In genomic region chr5:181237758-181238385, GRCh38 we compare ENCODE assay signal across 19 cellular contexts. TPM values are rescaled to one million over a fixed set of nuclear protein-coding genes. Genes with fewer than 3 reads are reported as not detected.
DNase-seq lines count a peak whose midpoint lies in the region; ATAC-seq lines count a peak whose summit lies in the region.
"Had no signal": no experiment of that assay in that cellular context is flagged by ENCODE, and none has a peak within 500 bp of the region (broad histone marks: within the 10 kb centered on the region; RNA-seq: fewer than 3 reads in every experiment).

No MANE protein-coding gene starts in this region.

- no peak overlapping the region for H2BK120ac ChIP-seq in mesenchymal stem cell (ENCODE audit: low read depth, low read length)

- no peak overlapping the region for H4K91ac ChIP-seq in mesenchymal stem cell (ENCODE audit: low read length)

- no peak overlapping the region for H3K18ac ChIP-seq in mesenchymal stem cell (ENCODE audit: low read depth in 1 of 2, low read length in 2 of 2)

- peaks cover 19 to 52% (median 33%) of the 10 kb centered on the region in 4 donors for H3K4me1 Mint-ChIP-seq in CD4-positive, alpha-beta memory T cell
- peaks cover 34% of the 10 kb centered on the region for H3K4me1 Mint-ChIP-seq in activated T-helper 1 cell treated with anti-CD3 and anti-CD28 coated beads, Interleukin-12 subunit alpha, Interleukin-12 subunit beta, Interleukin-2, Interleukin-4 antibody, amounts not matched to agents 30 ng/mL and 10 ng/mL and 1 ng/mL, durations not matched to agents 14 hours and 24 hours and 36 hours (ENCODE audit: low read depth)

- no peak overlapping the region for H4K8ac ChIP-seq in mesenchymal stem cell (ENCODE audit: low read length)

- in situ Hi-C loops in GM23248 (cut with MboI) = no loop called here

- H3K4me1 ChIP-seq in CD4-positive, alpha-beta memory T cell (ENCODE audit: insufficient read depth, low read length) = peaks cover 23% of the 10 kb centered on the region
- peaks cover 18% of the 10 kb centered on the region for H3K4me1 ChIP-seq in GM23248 (ENCODE audit: insufficient read depth)
- peaks cover 18% of the 10 kb centered on the region for H3K4me1 ChIP-seq in mesenchymal stem cell (ENCODE audit: control insufficient read depth, insufficient read depth, low read depth, low read length)

- no peaks in the 10 kb centered on the region for H3K9me3 Mint-ChIP-seq in CD4-positive, alpha-beta memory T cell
- no peaks in the 10 kb centered on the region for H3K9me3 Mint-ChIP-seq in activated T-helper 1 cell treated with anti-CD3 and anti-CD28 coated beads, Interleukin-12 subunit alpha, Interleukin-12 subunit beta, Interleukin-2, Interleukin-4 antibody, amounts not matched to agents 30 ng/mL and 10 ng/mL and 1 ng/mL, durations not matched to agents 14 hours and 24 hours and 36 hours

- no peaks in the 10 kb centered on the region for H3K79me1 ChIP-seq in mesenchymal stem cell (replicated peaks; ENCODE audit: low read length, poor library complexity, severe bottlenecking)

- H3K27me3 Mint-ChIP-seq in CD4-positive, alpha-beta memory T cell = no peaks in the 10 kb centered on the region
- no peaks in the 10 kb centered on the region for H3K27me3 Mint-ChIP-seq in activated T-helper 1 cell treated with anti-CD3 and anti-CD28 coated beads, Interleukin-12 subunit alpha, Interleukin-12 subunit beta, Interleukin-2, Interleukin-4 antibody, amounts not matched to agents 30 ng/mL and 10 ng/mL and 1 ng/mL, durations not matched to agents 14 hours and 24 hours and 36 hours (ENCODE audit: insufficient read depth)

- no peak overlapping the region for H3K4ac ChIP-seq in mesenchymal stem cell (ENCODE audit: low read depth in 1 of 2, low read length in 2 of 2)

- ATAC-seq in HG02623 (IDR thresholded peaks at IDR 0.05; ENCODE audit: unreplicated experiment) = no peak
- no peak for ATAC-seq in HG02973 (IDR thresholded peaks at IDR 0.05; ENCODE audit: unreplicated experiment)
- ATAC-seq: left lung had no signal

- H3K79me2 ChIP-seq in GM23248 (ENCODE audit: insufficient read depth) = peaks cover 63% of the 10 kb centered on the region

- H3K9me3 ChIP-seq in CD4-positive, alpha-beta memory T cell (ENCODE audit: control insufficient read depth in 1 of 2, low read length in 2 of 2) = no peaks in the 10 kb centered on the region
- no peaks in the 10 kb centered on the region for H3K9me3 ChIP-seq in GM23248 (ENCODE audit: low read depth)
- H3K9me3 ChIP-seq in mesenchymal stem cell (ENCODE audit: control insufficient read depth, low read length) = no peaks in the 10 kb centered on the region
- H3K9me3 ChIP-seq: left lung, sigmoid colon, vagina had no signal

- H2AK5ac ChIP-seq in mesenchymal stem cell (ENCODE audit: low read length, severe bottlenecking) = no peak overlapping the region

- no peaks in the 10 kb centered on the region for H3K27me3 ChIP-seq in CD4-positive, alpha-beta memory T cell (ENCODE audit: insufficient read depth, low read length)
- H3K27me3 ChIP-seq in GM23248 (replicated peaks; ENCODE audit: insufficient read depth) (no peaks in the 10 kb centered on the region), mesenchymal stem cell (ENCODE audit: control insufficient read depth in 1 of 2, insufficient read depth in 1 of 2, low read length in 2 of 2) (no peaks in the 10 kb centered on the region)
- H3K27me3 ChIP-seq: dorsolateral prefrontal cortex, left lung, sigmoid colon, vagina had no signal

- no peak overlapping the region for H3K4me2 ChIP-seq in GM23248 (ENCODE audit: unreplicated experiment)
- H3K4me2 ChIP-seq in mesenchymal stem cell (ENCODE audit: low read length, poor library complexity, severe bottlenecking) = no peak overlapping the region
- H3K4me2 ChIP-seq: KMS-11 had no signal

- H2AFZ ChIP-seq in GM23248 = no peak overlapping the region
- H2AFZ ChIP-seq in mesenchymal stem cell (ENCODE audit: low read depth, low read length) = no peak overlapping the region

- intact Hi-C loops in CD4-positive, alpha-beta memory T cell (cut with micrococcal nuclease) = no loop called here
- intact Hi-C loops in activated T-helper 1 cell treated with anti-CD3 and anti-CD28 coated beads, Interleukin-12 subunit alpha, Interleukin-12 subunit beta, Interleukin-2, Interleukin-4 antibody, amounts not matched to agents 30 ng/mL and 10 ng/mL and 1 ng/mL, durations not matched to agents 14 hours and 24 hours and 36 hours (cut with micrococcal nuclease) = no loop called here

- peaks cover 17% of the 10 kb centered on the region for H4K20me1 ChIP-seq in GM23248 (ENCODE audit: insufficient read depth)

- H2BK15ac ChIP-seq in mesenchymal stem cell (ENCODE audit: low read depth, poor library complexity, severe bottlenecking) = no peak overlapping the region

- CTCF ChIA-PET in CD4-positive, alpha-beta memory T cell (lab: Charles Lee; ENCODE audit: partially characterized antibody) = no interaction called here

- peaks cover 72% of the 10 kb centered on the region for H3K36me3 ChIP-seq in CD4-positive, alpha-beta memory T cell (ENCODE audit: insufficient read depth, low read length)
- peaks cover 66% of the 10 kb centered on the region for H3K36me3 ChIP-seq in GM23248 (ENCODE audit: low read depth)
- peaks cover 88 to 96% of the 10 kb centered on the region in 2 experiments for H3K36me3 ChIP-seq in mesenchymal stem cell (ENCODE audit: control insufficient read depth in 1 of 2, insufficient read depth in 2 of 2, low read depth in 1 of 2, low read length in 2 of 2)

- peak overlapping the region; percentile 7 to 100 (median 74) for H3K27ac Mint-ChIP-seq in CD4-positive, alpha-beta memory T cell
- H3K27ac Mint-ChIP-seq in activated T-helper 1 cell treated with anti-CD3 and anti-CD28 coated beads, Interleukin-12 subunit alpha, Interleukin-12 subunit beta, Interleukin-2, Interleukin-4 antibody, amounts not matched to agents 30 ng/mL and 10 ng/mL and 1 ng/mL, durations not matched to agents 14 hours and 24 hours and 36 hours = peak overlapping the region; percentile 83

- no peak overlapping the region for H3K4me3 Mint-ChIP-seq in CD4-positive, alpha-beta memory T cell
- no peak overlapping the region for H3K4me3 Mint-ChIP-seq in activated T-helper 1 cell treated with anti-CD3 and anti-CD28 coated beads, Interleukin-12 subunit alpha, Interleukin-12 subunit beta, Interleukin-2, Interleukin-4 antibody, amounts not matched to agents 30 ng/mL and 10 ng/mL and 1 ng/mL, durations not matched to agents 14 hours and 24 hours and 36 hours

- H3K9me2 ChIP-seq in GM23248 (ENCODE audit: insufficient read depth) = no peaks in the 10 kb centered on the region

- H3K9ac ChIP-seq in GM23248 (peak overlapping the region; percentile 23; the same call in 1 of the 2 replicates), mesenchymal stem cell (ENCODE audit: low read length) (peak overlapping the region; percentile 53)
- H3K9ac ChIP-seq: KMS-11 had no signal

- WGBS in GM23248 (ENCODE audit: low coverage in 1 of 2, low lambda C conversion rate in 2 of 2, missing lambda C conversion rate in 2 of 2), 2 experiments = 93 to 95% methylated on average over 5 of the region's 5 CpGs
- WGBS in mesenchymal stem cell = 96% methylated on average over 5 of the region's 5 CpGs

- DNase-seq in CD4-positive, alpha-beta memory T cell = no peak
- DNase-seq in GM23248 (no peak), mesenchymal stem cell (no peak), NCI-H1417 (lab: John Stamatoyannopoulos, UW) (no peak), SIG-M5 treated with dmso at 0.1 percent for 504 hours (lab: John Stamatoyannopoulos, UW; ENCODE audit: unreplicated experiment) (no peak)
- no peak for DNase-seq in activated T-helper 1 cell treated with anti-CD3 and anti-CD28 coated beads, Interleukin-12 subunit alpha, Interleukin-12 subunit beta, Interleukin-2, Interleukin-4 antibody, amounts not matched to agents 30 ng/mL and 10 ng/mL and 1 ng/mL, durations not matched to agents 14 hours and 24 hours and 36 hours (ENCODE audit: low spot score)
- DNase-seq: C1 segment of cervical spinal cord; dorsolateral prefrontal cortex; EL; hypothalamus; left lung; NCI-H1694; sigmoid colon; stimulated activated CD4-positive, alpha-beta T cell treated with anti-CD3 and anti-CD28 coated beads, Interleukin-4, amount 100 ng/mL, for 1 hour; T1000 had no signal

- H3K4me3 ChIP-seq in CD4-positive, alpha-beta memory T cell (ENCODE audit: low read length in 2 of 2) = no peak overlapping the region
- H3K4me3 ChIP-seq in GM23248 = no peak overlapping the region
- no peak overlapping the region for H3K4me3 ChIP-seq in mesenchymal stem cell (ENCODE audit: insufficient read depth in 1 of 2, low read depth in 1 of 2, low read length in 2 of 2)
- H3K4me3 ChIP-seq: dorsolateral prefrontal cortex, left lung, sigmoid colon, vagina had no signal

- H3F3A ChIP-seq in GM23248 (ENCODE audit: insufficient read depth) = peaks cover 92% of the 10 kb centered on the region

- no peak overlapping the region for H3K14ac ChIP-seq in mesenchymal stem cell (ENCODE audit: low read length in 2 of 2)

- no peak overlapping the region for H3K23ac ChIP-seq in mesenchymal stem cell (ENCODE audit: low read length in 2 of 2)

- H2BK12ac ChIP-seq in mesenchymal stem cell (ENCODE audit: low read length in 2 of 2) = no peak overlapping the region

- H2BK5ac ChIP-seq in mesenchymal stem cell (ENCODE audit: low read depth, low read length, poor library complexity, severe bottlenecking) = no peak overlapping the region

- H3K27ac ChIP-seq in CD4-positive, alpha-beta memory T cell (ENCODE audit: low read depth, low read length) = peak overlapping the region; percentile 13
- H3K27ac ChIP-seq in GM23248 (peak overlapping the region; percentile 4; the same call in 1 of the 2 replicates), mesenchymal stem cell (ENCODE audit: low read length, poor library complexity, severe bottlenecking) (no peak overlapping the region)
- H3K27ac ChIP-seq: KMS-11, left lung, sigmoid colon, vagina had no signal

- POLR2A ChIA-PET in CD4-positive, alpha-beta memory T cell (lab: Charles Lee; ENCODE audit: partially characterized antibody) = interaction anchor here (0.8 to 22.7 kb wide), 5 partner anchors 11 to 46 kb away, joined by 3 to 397 read pairs (median 4); partner anchors contain the start of genes TRIM41, TRIM52 and TRIM7

- peaks cover 72 to 93% of the 10 kb centered on the region in 2 donors for H3K36me3 Mint-ChIP-seq in CD4-positive, alpha-beta memory T cell
- H3K36me3 Mint-ChIP-seq in activated T-helper 1 cell treated with anti-CD3 and anti-CD28 coated beads, Interleukin-12 subunit alpha, Interleukin-12 subunit beta, Interleukin-2, Interleukin-4 antibody, amounts not matched to agents 30 ng/mL and 10 ng/mL and 1 ng/mL, durations not matched to agents 14 hours and 24 hours and 36 hours (ENCODE audit: low read depth) = peaks cover 71% of the 10 kb centered on the region

RNA-seq across cellular contexts. Expression of gene RACK1, which starts 5.8 kb away (rescaled TPM):
- 1,000 to 10,000 TPM; 1,956 to 2,001 TPM for total RNA-seq in CD4-positive, alpha-beta memory T cell
- polyA plus RNA-seq in CD4-positive, alpha-beta memory T cell = 1,000 to 10,000 TPM; 2,065 to 2,145 TPM
- 2,598 and 3,224 TPM in 2 replicates for total RNA-seq in GM23248 (2014; rRNA removed; shearing (Covaris generic))
- polyA plus RNA-seq in GM23248 (2016; fragmentation: Nextera tagmentation; extraction: Ambion mirVana) = 837 and 864 TPM in 2 replicates
- total RNA-seq in activated T-helper 1 cell treated with anti-CD3 and anti-CD28 coated beads, Interleukin-12 subunit alpha, Interleukin-12 subunit beta, Interleukin-2, Interleukin-4 antibody, amounts not matched to agents 30 ng/mL and 10 ng/mL and 1 ng/mL, durations not matched to agents 14 hours and 24 hours and 36 hours = 2,098 and 2,121 TPM in 2 replicates
- 2,784 TPM for polyA plus RNA-seq in mesenchymal stem cell (2013, experiment 1 of 2)
- polyA plus RNA-seq in mesenchymal stem cell (2013, experiment 2 of 2) = 2,751 TPM

RNA-seq across cellular contexts. Expression of gene TRIM41, which starts 14.8 kb away (rescaled TPM):
- total RNA-seq in CD4-positive, alpha-beta memory T cell = 10 to 100 TPM; 39.9 to 40.7 TPM
- polyA plus RNA-seq in CD4-positive, alpha-beta memory T cell = 1 to 10 TPM; 1.7 to 2.0 TPM
- 17.5 and 18.6 TPM in 2 replicates for total RNA-seq in GM23248 (2014; rRNA removed; shearing (Covaris generic))
- polyA plus RNA-seq in GM23248 (2016; fragmentation: Nextera tagmentation; extraction: Ambion mirVana) = 3.8 and 4.3 TPM in 2 replicates
- 31.8 and 34.8 TPM in 2 replicates for total RNA-seq in activated T-helper 1 cell treated with anti-CD3 and anti-CD28 coated beads, Interleukin-12 subunit alpha, Interleukin-12 subunit beta, Interleukin-2, Interleukin-4 antibody, amounts not matched to agents 30 ng/mL and 10 ng/mL and 1 ng/mL, durations not matched to agents 14 hours and 24 hours and 36 hours
- 19.1 TPM for polyA plus RNA-seq in mesenchymal stem cell (2013, experiment 1 of 2)
- 19.0 TPM for polyA plus RNA-seq in mesenchymal stem cell (2013, experiment 2 of 2)

RNA-seq across cellular contexts. Expression of gene TRIM52, which starts 23.1 kb away (rescaled TPM):
- 10 to 100 TPM; 73.0 to 76.8 TPM for total RNA-seq in CD4-positive, alpha-beta memory T cell
- polyA plus RNA-seq in CD4-positive, alpha-beta memory T cell = 10 to 100 TPM; 19.4 to 47.2 TPM
- total RNA-seq in GM23248 (2014; rRNA removed; shearing (Covaris generic)) = 6.6 and 7.8 TPM in 2 replicates
- 4.1 and 5.3 TPM in 2 replicates for polyA plus RNA-seq in GM23248 (2016; fragmentation: Nextera tagmentation; extraction: Ambion mirVana)
- 15.3 and 17.1 TPM in 2 replicates for total RNA-seq in activated T-helper 1 cell treated with anti-CD3 and anti-CD28 coated beads, Interleukin-12 subunit alpha, Interleukin-12 subunit beta, Interleukin-2, Interleukin-4 antibody, amounts not matched to agents 30 ng/mL and 10 ng/mL and 1 ng/mL, durations not matched to agents 14 hours and 24 hours and 36 hours
- 4.2 TPM for polyA plus RNA-seq in mesenchymal stem cell (2013, experiment 1 of 2)
- 4.0 TPM for polyA plus RNA-seq in mesenchymal stem cell (2013, experiment 2 of 2)

RNA-seq across cellular contexts. Expression of gene TRIM7, which starts 32.9 kb away (rescaled TPM):
- total RNA-seq in CD4-positive, alpha-beta memory T cell = 1 to 10 TPM; 3.3 to 4.2 TPM
- polyA plus RNA-seq in CD4-positive, alpha-beta memory T cell = under 1 TPM; 0.63 to 0.69 TPM
- total RNA-seq in GM23248 (2014; rRNA removed; shearing (Covaris generic)) = 1.4 and 6.8 TPM in 2 replicates
- 2.5 and 3.1 TPM in 2 replicates for polyA plus RNA-seq in GM23248 (2016; fragmentation: Nextera tagmentation; extraction: Ambion mirVana)
- total RNA-seq in activated T-helper 1 cell treated with anti-CD3 and anti-CD28 coated beads, Interleukin-12 subunit alpha, Interleukin-12 subunit beta, Interleukin-2, Interleukin-4 antibody, amounts not matched to agents 30 ng/mL and 10 ng/mL and 1 ng/mL, durations not matched to agents 14 hours and 24 hours and 36 hours = 1.5 and 1.8 TPM in 2 replicates
- polyA plus RNA-seq in mesenchymal stem cell (2013, experiment 1 of 2) = 1.8 TPM
- polyA plus RNA-seq in mesenchymal stem cell (2013, experiment 2 of 2) = 1.4 TPM
